Comparison of ENCODE assay signal across 9 cellular contexts in the genomic region with DNA sequence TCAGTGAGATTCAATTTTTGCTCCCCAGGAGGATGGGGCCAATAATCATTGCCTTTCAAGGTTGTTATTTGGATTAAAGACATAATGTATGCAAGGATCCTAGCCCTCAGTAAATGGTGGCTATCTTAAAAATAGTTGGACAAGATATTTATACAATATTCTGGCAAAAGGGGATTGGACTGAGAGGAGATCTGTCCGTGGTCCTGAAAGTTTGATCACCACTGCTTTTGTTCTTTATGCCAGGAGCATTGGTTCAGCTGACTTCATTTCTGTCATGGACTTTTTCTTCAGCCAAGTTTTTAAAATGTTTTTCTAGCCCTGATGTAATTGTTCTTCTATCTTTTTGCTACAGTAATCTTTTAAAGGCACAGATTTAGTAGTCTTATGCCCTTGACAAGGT.
DNase-seq lines count a peak whose midpoint lies in the region; ATAC-seq, FAIRE-seq and TF ChIP-seq lines count a peak whose summit lies in the region.
"Had no signal": no experiment of that assay in that cellular context is flagged by ENCODE, and none has a peak within 500 bp of the region (broad histone marks: within the 10 kb centered on the region; RNA-seq: fewer than 3 reads in every experiment).

No MANE protein-coding gene starts in this region.

- no peaks in the 10 kb centered on the region for H3K79me2 ChIP-seq in mammary epithelial cell (ENCODE audit: insufficient read depth, low read length)

- no peaks in the 10 kb centered on the region for H3K4me1 ChIP-seq in mammary epithelial cell (ENCODE audit: insufficient read depth, low read length)
- H3K4me1 ChIP-seq: gastrocnemius medialis had no signal

- H3K4me2 ChIP-seq in mammary epithelial cell (ENCODE audit: insufficient read depth, low read depth, low read length): no peak overlapping the region

- H3K4me3 ChIP-seq in mammary epithelial cell (replicated peaks in 1 of 3; ENCODE audit: insufficient read depth in 1 of 3, low read depth in 2 of 3, low read length in 3 of 3): no peak overlapping the region
- H3K4me3 ChIP-seq: gastrocnemius medialis had no signal

- no peaks in the 10 kb centered on the region for H4K20me1 ChIP-seq in mammary epithelial cell (ENCODE audit: insufficient read depth, low read length)

- intact Hi-C loops in mammary epithelial cell (cut with micrococcal nuclease): no loop called here

- FAIRE-seq in GM12891 (lab: Jason Lieb, UNC): no peak

- DNase-seq in GM12891 (ENCODE audit: insufficient read length, low spot score): peak; percentile 19
- peak; percentile 6 for DNase-seq in LHCN-M2 (ENCODE audit: low read depth)
- peak; percentile 8 for DNase-seq in mammary epithelial cell
- peak; percentile 5 for DNase-seq in medulla oblongata (ENCODE audit: extremely low spot score)
- DNase-seq in stimulated activated CD4-positive, alpha-beta T cell treated with anti-CD3 and anti-CD28 coated beads, Interleukin-12 subunit alpha, Interleukin-12 subunit beta, amount 100 ng/mL, for 4 hours: no peak
- DNase-seq: gastrocnemius medialis, SHP77 had no signal

- no peak for TF ChIP-seq POLR2A in GM12891 (IDR thresholded peaks at IDR 0.05; ENCODE audit: low read depth, low read length)

- in situ Hi-C loops in mammary epithelial cell (cut with MboI; ENCODE audit: low sequenced_read_pairs in 2 of 2): no loop called here

- H3K9ac ChIP-seq in mammary epithelial cell (ENCODE audit: insufficient read depth, low read length): no peak overlapping the region

- H3K36me3 ChIP-seq in mammary epithelial cell (ENCODE audit: insufficient read depth, low read length): no peaks in the 10 kb centered on the region
- H3K36me3 ChIP-seq: gastrocnemius medialis had no signal

- dilution Hi-C loops in mammary epithelial cell (cut with HindIII; ENCODE audit: low sequenced_read_pairs): no loop called here

- no peaks in the 10 kb centered on the region for H3K27me3 ChIP-seq in mammary epithelial cell (ENCODE audit: insufficient read depth, low read length)
- H3K27me3 ChIP-seq: gastrocnemius medialis had no signal

- WGBS in mammary epithelial cell (ENCODE audit: low coverage, missing lambda C conversion rate): 0% methylated on average over 1 of the region's 1 CpG

- CTCF ChIA-PET in mammary epithelial cell (lab: Charles Lee; ENCODE audit: low non-redundant PET): no interaction called here

- H3K9me3 ChIP-seq in mammary epithelial cell (replicated peaks; ENCODE audit: insufficient read depth, low read length): no peaks in the 10 kb centered on the region
- H3K9me3 ChIP-seq: gastrocnemius medialis had no signal

- no TSS peak for BruUV-seq in mammary epithelial cell (replicated peaks; lab: Mats Ljungman, UMichigan)

- no peak overlapping the region for H2AFZ ChIP-seq in mammary epithelial cell (ENCODE audit: low read depth, low read length)

- TF ChIP-seq CTCF in mammary epithelial cell (conservative IDR thresholded peaks at IDR 0.05 in 1 of 2, IDR thresholded peaks at IDR 0.05 in 1 of 2; ENCODE audit: extremely low read depth in 1 of 2, insufficient read depth in 1 of 2, low read depth in 1 of 2, low read length in 2 of 2): no peak

- no peak overlapping the region for H3K27ac ChIP-seq in mammary epithelial cell (ENCODE audit: insufficient read depth, low read depth, low read length)
- H3K27ac ChIP-seq: gastrocnemius medialis had no signal

- no peak for ATAC-seq in GM19324 (IDR thresholded peaks at IDR 0.05; ENCODE audit: low FRiP score, unreplicated experiment)
- no peak for ATAC-seq in HG02610 (IDR thresholded peaks at IDR 0.05; ENCODE audit: unreplicated experiment)
- ATAC-seq: gastrocnemius medialis had no signal

TF ChIP-seq in GM12891, 5 proteins besides CTCF, POLR2A, EP300 and RAD21:
- TF ChIP-seq SPI1 (IDR thresholded peaks at IDR 0.05; ENCODE audit: low read depth, low read length) (no peak), TAF1 (IDR thresholded peaks at IDR 0.05; ENCODE audit: low read depth, low read length) (no peak), POU2F2 (IDR thresholded peaks at IDR 0.05; ENCODE audit: low read depth, low read length) (no peak), POLR2AphosphoS5 (IDR thresholded peaks at IDR 0.05; ENCODE audit: low read depth, low read length) (no peak), PAX5 (IDR thresholded peaks at IDR 0.05; ENCODE audit: insufficient read depth, low read length, severe bottlenecking) (no peak)
